Comparison of ENCODE assay signal across 25 cellular contexts in genomic region chr2:199717587-199717907, GRCh38.
"Had no signal": no experiment of that assay in that cellular context is flagged by ENCODE, and none has a peak within 500 bp of the region (broad histone marks: within the 10 kb centered on the region; RNA-seq: fewer than 3 reads in every experiment).

No MANE protein-coding gene starts in this region.

- H3K27ac ChIP-seq: left lung, lower lobe of right lung, pancreas, prostate gland, sigmoid colon, spleen, tibial nerve, uterus had no signal

- H3K9me3 Mint-ChIP-seq: stimulated activated naive CD8-positive, alpha-beta T cell treated with anti-CD3 and anti-CD28 coated beads, Interleukin-15, amount 100 ng/mL, for 72 hours; type B pancreatic cell had no signal

- H3K4me1 Mint-ChIP-seq: immature natural killer cell; naive thymus-derived CD8-positive, alpha-beta T cell; neural crest cell; stimulated activated memory B cell treated with anti-CD40 and anti-IgM and Interleukin-4, amounts not matched to agents 10 μg/mL and 1 μg/mL and 100 μg/mL, for 72 hours; stimulated activated naive CD8-positive, alpha-beta T cell treated with anti-CD3 and anti-CD28 coated beads, Interleukin-15, amount 100 ng/mL, for 72 hours had no signal

- H3K36me3 Mint-ChIP-seq: immature natural killer cell; naive thymus-derived CD8-positive, alpha-beta T cell; stimulated activated memory B cell treated with anti-CD40 and anti-IgM and Interleukin-4, amounts not matched to agents 10 μg/mL and 1 μg/mL and 100 μg/mL, for 72 hours; type B pancreatic cell had no signal

- ATAC-seq: left lung; lower lobe of right lung; naive thymus-derived CD8-positive, alpha-beta T cell; pancreas; right cardiac atrium; stimulated activated memory B cell treated with anti-CD40 and anti-IgM and Interleukin-4, amounts not matched to agents 10 μg/mL and 1 μg/mL and 100 μg/mL, for 72 hours; stimulated activated naive CD8-positive, alpha-beta T cell treated with anti-CD3 and anti-CD28 coated beads, Interleukin-15, amount 100 ng/mL, for 72 hours had no signal

- H3K4me3 ChIP-seq: left lung, lower lobe of right lung, pancreas, prostate gland, sigmoid colon, spleen, tibial nerve, uterus had no signal

- H3K27ac Mint-ChIP-seq: immature natural killer cell; naive thymus-derived CD8-positive, alpha-beta T cell; stimulated activated memory B cell treated with anti-CD40 and anti-IgM and Interleukin-4, amounts not matched to agents 10 μg/mL and 1 μg/mL and 100 μg/mL, for 72 hours; stimulated activated naive CD8-positive, alpha-beta T cell treated with anti-CD3 and anti-CD28 coated beads, Interleukin-15, amount 100 ng/mL, for 72 hours had no signal

- H3K27me3 Mint-ChIP-seq: stimulated activated memory B cell treated with anti-CD40 and anti-IgM and Interleukin-4, amounts not matched to agents 10 μg/mL and 1 μg/mL and 100 μg/mL, for 72 hours; stimulated activated naive CD8-positive, alpha-beta T cell treated with anti-CD3 and anti-CD28 coated beads, Interleukin-15, amount 100 ng/mL, for 72 hours had no signal

- H3K9me3 ChIP-seq: lower lobe of right lung, pancreas, prostate gland, uterus had no signal

- H3K4me3 Mint-ChIP-seq: immature natural killer cell; naive thymus-derived CD8-positive, alpha-beta T cell; nephron; neural crest cell; stimulated activated memory B cell treated with anti-CD40 and anti-IgM and Interleukin-4, amounts not matched to agents 10 μg/mL and 1 μg/mL and 100 μg/mL, for 72 hours; stimulated activated naive CD8-positive, alpha-beta T cell treated with anti-CD3 and anti-CD28 coated beads, Interleukin-15, amount 100 ng/mL, for 72 hours had no signal

- H3K36me3 ChIP-seq: left lung, lower lobe of right lung, pancreas, prostate gland, sigmoid colon, spleen, tibial nerve, uterus had no signal

- H3K27me3 ChIP-seq: left lung, pancreas, sigmoid colon, spleen, tibial nerve, uterus had no signal

- DNase-seq: immature natural killer cell; kidney; left colon; left lung; lower lobe of right lung; naive thymus-derived CD8-positive, alpha-beta T cell; nucleus accumbens; pancreas; posterior cingulate gyrus; retina; right cardiac atrium; sigmoid colon; small intestine; spleen; stimulated activated CD4-positive, alpha-beta T cell treated with anti-CD3 and anti-CD28 coated beads, Interleukin-4, amount 100 ng/mL, for 4 hours; stimulated activated CD8-positive, alpha-beta memory T cell treated with anti-CD3 and anti-CD28 coated beads, Interleukin-4, amount 100 ng/mL, for 48 hours; stimulated activated naive CD4-positive, alpha-beta T cell treated with Interleukin-2 at 50 U/mL for 16 hours; stimulated activated naive CD8-positive, alpha-beta T cell treated with anti-CD3 and anti-CD28 coated beads, Interleukin-15, amount 100 ng/mL, for 72 hours; uterus had no signal

- H3K4me1 ChIP-seq: left lung, lower lobe of right lung, pancreas, prostate gland, spleen, tibial nerve, uterus had no signal
